Comparison of ENCODE assay signal across 10 cellular contexts in genomic region chr22:28952857-28953256, GRCh38.
A peak's percentile ranks its signal among the peaks of the same experiment; 100 is the strongest.
DNase-seq lines count a peak whose midpoint lies in the region; ATAC-seq and TF ChIP-seq lines count a peak whose summit lies in the region.
"Had no signal": no experiment of that assay in that cellular context is flagged by ENCODE, and none has a peak within 500 bp of the region (broad histone marks: within the 10 kb centered on the region; RNA-seq: fewer than 3 reads in every experiment).

No MANE protein-coding gene starts in this region.

- H3K4me3 ChIP-seq in cardiac muscle cell (no peak overlapping the region), right atrium auricular region (no peak overlapping the region), left lung (no peak overlapping the region), tibial artery (no peak overlapping the region)

- H3K27ac ChIP-seq in cardiac muscle cell (peak overlapping the region; percentile 44), right atrium auricular region (no peak overlapping the region), angular gyrus (ENCODE audit: low read depth, low read length) (peak overlapping the region; percentile 8), left lung (peak overlapping the region in 1 of 2 donors; percentile 9), tibial artery (peak overlapping the region; percentile 32 to 45)

- H3K36me3 ChIP-seq in cardiac muscle cell = no peaks in the 10 kb centered on the region
- no peaks in the 10 kb centered on the region for H3K36me3 ChIP-seq in right atrium auricular region
- no peaks in the 10 kb centered on the region for H3K36me3 ChIP-seq in left lung
- H3K36me3 ChIP-seq in tibial artery = no peaks in the 10 kb centered on the region

- DNase-seq in cardiac muscle cell (ENCODE audit: low read depth in 1 of 2, low spot score in 1 of 2) = no peak
- no peak for DNase-seq in right atrium auricular region (ENCODE audit: low spot score)
- DNase-seq in left lung = peak in 1 of 2 donors; percentile 51
- no peak for DNase-seq in tibial artery
- DNase-seq in T-helper 1 cell = no peak
- DNase-seq: NCI-H2029; stimulated activated naive B cell treated with anti-CD40 and anti-IgM and Interleukin-4, amounts not matched to agents 10 μg/mL and 1 μg/mL and 100 μg/mL, for 72 hours had no signal

- peaks cover 47% of the 10 kb centered on the region for H3K4me1 ChIP-seq in cardiac muscle cell (ENCODE audit: low read depth)
- H3K4me1 ChIP-seq in right atrium auricular region = peaks cover 0 to 11% of the 10 kb centered on the region in 2 donors
- H3K4me1 ChIP-seq in left lung = peaks cover 12 to 31% of the 10 kb centered on the region in 2 donors
- H3K4me1 ChIP-seq in tibial artery = peaks cover 0 to 59% (median 20%) of the 10 kb centered on the region in 4 donors

- H3K27me3 ChIP-seq in cardiac muscle cell (no peaks in the 10 kb centered on the region), right atrium auricular region (no peaks in the 10 kb centered on the region), left lung (no peaks in the 10 kb centered on the region), tibial artery (no peaks in the 10 kb centered on the region)

- ATAC-seq in left lung = peak; percentile 71
- ATAC-seq in HG02870 (IDR thresholded peaks at IDR 0.05; ENCODE audit: unreplicated experiment) = no peak
- ATAC-seq in HG02763 (IDR thresholded peaks at IDR 0.05; ENCODE audit: unreplicated experiment) = no peak
- ATAC-seq: stimulated activated naive B cell treated with anti-CD40 and anti-IgM and Interleukin-4, amounts not matched to agents 10 μg/mL and 1 μg/mL and 100 μg/mL, for 72 hours had no signal

- TF ChIP-seq CTCF in cardiac muscle cell (IDR thresholded peaks at IDR 0.05; ENCODE audit: low read depth, low read length) (no peak), right atrium auricular region (IDR thresholded peaks at IDR 0.05) (no peak), left lung (IDR thresholded peaks at IDR 0.05) (no peak), tibial artery (IDR thresholded peaks at IDR 0.05) (no peak)

- no peaks in the 10 kb centered on the region for H3K9me3 ChIP-seq in cardiac muscle cell (ENCODE audit: low read depth)
- no peaks in the 10 kb centered on the region for H3K9me3 ChIP-seq in right atrium auricular region
- H3K9me3 ChIP-seq in left lung = no peaks in the 10 kb centered on the region
- no peaks in the 10 kb centered on the region for H3K9me3 ChIP-seq in tibial artery

- intact Hi-C loops in left lung (cut with DNase I) = no loop called here
- intact Hi-C loops in tibial artery (cut with DNase I; ENCODE audit: low total_unique reads) = loop anchor here (5.0 to 10.0 kb wide), 3 partner anchors 68 to 96 kb away; partner anchors contain the start of gene ZNRF3

Comparison
In these comparisons a context has a peak if more than half of its experiments do, and no peak if none do; other contexts are left out.
1. H3K27ac ChIP-seq: peak in cardiac muscle cell (single experiment), angular gyrus (single experiment) and tibial artery (2 of 2); none in right atrium auricular region (0 of 2).